1 cellular context compared by ENCODE assay signal in the genomic region with DNA sequence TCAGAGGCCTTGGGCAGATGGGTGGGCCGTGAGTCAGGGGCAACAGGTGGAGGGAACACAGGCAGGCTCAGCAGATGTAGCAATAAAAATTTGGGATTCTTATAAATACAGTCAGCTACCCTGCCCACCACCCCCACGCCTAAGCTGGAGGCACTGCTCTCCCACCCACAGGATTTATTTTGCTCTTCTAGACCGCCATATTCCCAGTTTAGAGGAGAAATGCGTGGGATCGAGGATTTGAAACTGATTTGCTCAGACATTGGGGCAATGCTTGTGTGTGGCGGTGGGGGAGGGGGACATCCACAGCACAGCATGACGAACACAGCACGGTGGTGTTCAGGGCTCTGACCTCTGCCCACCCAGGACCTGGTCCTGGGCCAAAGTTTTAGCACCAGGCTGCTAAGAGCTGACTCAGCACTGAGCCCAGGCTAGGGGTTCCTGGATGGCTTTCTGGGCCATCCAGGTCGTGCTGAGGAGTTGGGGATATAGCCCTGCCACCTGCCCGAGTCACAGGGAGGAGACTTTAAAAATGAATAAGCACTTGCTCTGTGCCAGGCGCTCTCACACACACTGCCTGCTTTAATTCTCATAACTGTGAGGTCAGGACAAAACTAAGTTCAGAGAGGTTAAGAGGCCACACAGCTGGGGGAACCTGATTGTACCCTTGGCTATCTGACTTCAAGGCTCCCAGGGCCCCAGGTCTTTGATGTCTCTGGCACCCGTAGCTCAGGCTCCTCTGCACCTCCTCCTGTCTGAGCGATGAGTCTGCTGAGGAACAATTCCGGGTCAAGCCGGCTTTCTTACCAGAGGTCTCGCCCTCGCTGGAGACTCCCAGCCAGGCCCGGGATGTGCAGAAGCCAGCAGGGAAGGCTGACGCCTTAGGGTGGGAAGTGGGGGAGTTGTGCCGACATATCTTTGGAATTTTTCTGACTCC.
A peak's percentile ranks its signal among the peaks of the same experiment; 100 is the strongest.
TF ChIP-seq lines count a peak whose summit lies in the region.

No MANE protein-coding gene starts in this region.

TF ChIP-seq in HEK293, 187 proteins besides CTCF, POLR2A, EP300 and RAD21 (continued from another document):
- TF ChIP-seq ZNF76 (tag by site-specific recombination; IDR thresholded peaks at IDR 0.05; ENCODE audit: borderline replicate concordance, low read depth) (no peak), ZFHX2 (tag by site-specific recombination; conservative IDR thresholded peaks at IDR 0.05) (peak; percentile 89), ZIC2 (tag by site-specific recombination; IDR thresholded peaks at IDR 0.05) (0 out of 2 replicates have a peak, but pooled peaks have one; percentile 14), EGR2 (tag by site-specific recombination; IDR thresholded peaks at IDR 0.05; ENCODE audit: low read depth) (peak; percentile 82), SCRT2 (tag by site-specific recombination; IDR thresholded peaks at IDR 0.05) (peak; percentile 58), KLF8 (tag by site-specific recombination; IDR thresholded peaks at IDR 0.05) (no peak), ZNF24 (tag by site-specific recombination; IDR thresholded peaks at IDR 0.05) (no peak), ZNF404 (tag by site-specific recombination; IDR thresholded peaks at IDR 0.05) (no peak)
TF ChIP-seq in HEK293: peak in this region for 4.
